Comparison of ENCODE assay signal across 8 cellular contexts in the genomic region with DNA sequence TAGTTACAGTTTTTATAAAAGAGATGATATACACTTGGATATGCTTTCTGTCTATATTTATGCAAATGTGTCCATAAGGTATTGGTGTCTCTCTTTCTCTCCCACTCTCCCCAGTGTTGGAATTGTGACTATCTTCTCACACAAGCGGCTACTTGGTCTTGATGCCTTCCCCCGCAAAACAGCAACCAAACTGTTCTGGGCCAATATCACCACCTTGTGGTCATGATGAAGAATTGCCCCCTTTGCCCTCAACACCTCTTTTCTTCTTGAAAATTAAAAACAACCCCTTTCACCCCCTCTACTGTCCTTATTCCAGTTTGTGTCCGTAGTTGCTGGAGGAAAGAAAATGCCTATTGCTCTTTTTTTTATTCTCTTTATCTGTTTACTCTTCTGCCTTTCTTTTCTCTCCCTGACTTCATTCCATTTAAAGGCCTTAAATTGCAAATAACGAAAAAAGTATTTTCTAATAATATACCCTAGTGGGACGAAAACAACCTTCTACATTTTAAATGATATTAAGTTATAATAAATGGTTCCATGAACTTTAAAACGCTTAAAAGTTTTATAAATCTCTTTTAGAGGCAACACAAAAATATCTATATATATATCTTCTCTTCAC.
A peak's percentile ranks its signal among the peaks of the same experiment; 100 is the strongest.
DNase-seq lines count a peak whose midpoint lies in the region; ATAC-seq, FAIRE-seq and TF ChIP-seq lines count a peak whose summit lies in the region.

No MANE protein-coding gene starts in this region.

- H3K36me3 Mint-ChIP-seq in naive thymus-derived CD4-positive, alpha-beta T cell, result peaks cover 11 to 70% (median 46%) of the 10 kb centered on the region in 5 donors

- peak; percentile 78 for DNase-seq in CD1c-positive myeloid dendritic cell (ENCODE audit: extremely low spot score)
- no peak for DNase-seq in GM12892 (ENCODE audit: insufficient read length)
- DNase-seq in NCI-H82 treated with DMSO at 0.1 percent for 48 hours (lab: John Stamatoyannopoulos, UW; ENCODE audit: unreplicated experiment), result peak; percentile 6
- no peak for DNase-seq in astrocyte of the spinal cord (ENCODE audit: low read depth, low spot score)
- peak in 7 of 9 donors; percentile 72 to 86 (median 81) for DNase-seq in naive thymus-derived CD4-positive, alpha-beta T cell
- DNase-seq in left lobe of liver (ENCODE audit: low spot score), result no peak
- no peak for DNase-seq in medulla oblongata (ENCODE audit: extremely low spot score)

- ATAC-seq in naive thymus-derived CD4-positive, alpha-beta T cell, result peak; percentile 84
- ATAC-seq in left lobe of liver (no peak), HG03520 (IDR thresholded peaks at IDR 0.05; ENCODE audit: unreplicated experiment) (no peak)

- peak; percentile 96 for FAIRE-seq in GM12892 (lab: Jason Lieb, UNC)

- peaks cover 27 to 55% (median 29%) of the 10 kb centered on the region in 3 experiments for H3K36me3 ChIP-seq in naive thymus-derived CD4-positive, alpha-beta T cell (ENCODE audit: control insufficient read depth in 2 of 3, insufficient read depth in 3 of 3, low read length in 3 of 3)

- TF ChIP-seq CTCF in astrocyte of the spinal cord (IDR thresholded peaks at IDR 0.05; ENCODE audit: low read depth, low read length), result peak; percentile 40

- H3K9me3 Mint-ChIP-seq in naive thymus-derived CD4-positive, alpha-beta T cell, result no peaks in the 10 kb centered on the region

- no peaks in the 10 kb centered on the region for H3K27me3 ChIP-seq in naive thymus-derived CD4-positive, alpha-beta T cell (ENCODE audit: control insufficient read depth in 2 of 2, insufficient read depth in 2 of 2, low read length in 2 of 2)

- no peaks in the 10 kb centered on the region for H3K27me3 Mint-ChIP-seq in naive thymus-derived CD4-positive, alpha-beta T cell

- in situ Hi-C loops in astrocyte of the spinal cord (cut with HindIII; ENCODE audit: low sequenced_read_pairs), result no loop called here

- H3K4me3 ChIP-seq in astrocyte of the spinal cord (ENCODE audit: low read depth, low read length), result no peak overlapping the region
- H3K4me3 ChIP-seq in naive thymus-derived CD4-positive, alpha-beta T cell (ENCODE audit: low read length), result peak overlapping the region; percentile 15

- intact Hi-C loops in naive thymus-derived CD4-positive, alpha-beta T cell (cut with micrococcal nuclease), result loop anchor here (1.0 to 5.0 kb wide), 14 partner anchors 9 to 308 kb away; partner anchors contain the start of gene ZPBP (in 2 of the 2)

- H3K9me3 ChIP-seq in naive thymus-derived CD4-positive, alpha-beta T cell (ENCODE audit: control insufficient read depth in 2 of 3, low read length in 3 of 3), result no peaks in the 10 kb centered on the region

- TF ChIP-seq POLR2A in GM12892 (IDR thresholded peaks at IDR 0.05; ENCODE audit: low read depth, low read length), result no peak

- CTCF ChIA-PET in naive thymus-derived CD4-positive, alpha-beta T cell (lab: Charles Lee), result interaction anchor here (0.7 to 15.2 kb wide), 31 partner anchors 8 to 228 kb away, joined by 3 to 210 read pairs (median 4); partner anchors contain the start of gene IKZF1

- peak overlapping the region in 6 of 9 donors; percentile 72 to 100 (median 98) for H3K27ac Mint-ChIP-seq in naive thymus-derived CD4-positive, alpha-beta T cell

- H3K4me1 ChIP-seq in naive thymus-derived CD4-positive, alpha-beta T cell (ENCODE audit: control insufficient read depth in 2 of 2, insufficient read depth in 2 of 2, low read length in 2 of 2), result peaks cover 84 to 96% of the 10 kb centered on the region in 2 donors

- POLR2A ChIA-PET in naive thymus-derived CD4-positive, alpha-beta T cell (lab: Charles Lee), result interaction anchor here (0.9 to 43.0 kb wide), 9 partner anchors 7 to 161 kb away, joined by 3 to 2368 read pairs (median 6); partner anchors contain the start of gene IKZF1

- H3K4me1 Mint-ChIP-seq in naive thymus-derived CD4-positive, alpha-beta T cell, result peaks cover 63 to 99% (median 96%) of the 10 kb centered on the region in 7 donors

- H3K27ac ChIP-seq in naive thymus-derived CD4-positive, alpha-beta T cell (ENCODE audit: low read depth, low read length), result peak overlapping the region; percentile 94

- H3K4me3 Mint-ChIP-seq in naive thymus-derived CD4-positive, alpha-beta T cell, result peak overlapping the region; percentile 8 to 89 (median 60)

Comparison
In these comparisons a context has a peak if more than half of its experiments do, and no peak if none do; other contexts are left out.
1. DNase-seq: peak in CD1c-positive myeloid dendritic cell (single experiment), NCI-H82 treated with DMSO at 0.1 percent for 48 hours (single experiment) and naive thymus-derived CD4-positive, alpha-beta T cell (7 of 9); none in GM12892 (single experiment), astrocyte of the spinal cord (single experiment), left lobe of liver (single experiment) and medulla oblongata (single experiment).